ENCODE assay signal across 19 cellular contexts in genomic region chr10:24213881-24214280, GRCh38.
"Had no signal": no experiment of that assay in that cellular context is flagged by ENCODE, and none has a peak within 500 bp of the region (broad histone marks: within the 10 kb centered on the region; RNA-seq: fewer than 3 reads in every experiment).

No MANE protein-coding gene starts in this region.

- H3K27me3 ChIP-seq: ascending aorta, neural progenitor cell, vagina had no signal

- H3K27ac Mint-ChIP-seq: activated naive CD4-positive, alpha-beta T cell treated with anti-CD3 and anti-CD28 coated beads, Interleukin-2, amount 50 U/mL, for 24 hours; activated T-cell treated with anti-CD3 and anti-CD28 coated beads, Interleukin-2, amount 50 U/mL, for 72 hours; dendritic cell treated with granulocyte-macrophage colony-stimulating factor and Interleukin-4, amounts not matched to agents 40 ng/mL and 50 ng/mL, for 4 days; memory B cell; stimulated activated memory B cell treated with anti-CD40 and anti-IgM and Interleukin-4, amounts not matched to agents 10 μg/mL and 1 μg/mL and 100 μg/mL, for 72 hours had no signal

- DNase-seq: activated CD4-positive, alpha-beta T cell treated with anti-CD3 and anti-CD28 coated beads, Interleukin-2, amount 50 U/mL, for 4 hours; activated effector memory CD4-positive, alpha-beta T cell treated with anti-CD3 and anti-CD28 coated beads, Interleukin-2, amount 50 U/mL, for 16 hours; activated T-cell treated with anti-CD3 and anti-CD28 coated beads, Interleukin-2, amount 50 U/mL, for 72 hours; effector CD8-positive, alpha-beta T cell; foreskin fibroblast; hypothalamus; islet precursor cell; spleen; stimulated activated CD4-positive, alpha-beta T cell treated with anti-CD3 and anti-CD28 coated beads, Interleukin-4, amount 100 ng/mL, for 4 hours; SW 1271; T-helper 2 cell; WERI-Rb-1 had no signal

- H3K9me3 ChIP-seq: ascending aorta, spleen, vagina had no signal

- H3K4me3 Mint-ChIP-seq: activated naive CD4-positive, alpha-beta T cell treated with anti-CD3 and anti-CD28 coated beads, Interleukin-2, amount 50 U/mL, for 24 hours; activated T-cell treated with anti-CD3 and anti-CD28 coated beads, Interleukin-2, amount 50 U/mL, for 72 hours; dendritic cell treated with granulocyte-macrophage colony-stimulating factor and Interleukin-4, amounts not matched to agents 40 ng/mL and 50 ng/mL, for 4 days; memory B cell; neural progenitor cell; stimulated activated memory B cell treated with anti-CD40 and anti-IgM and Interleukin-4, amounts not matched to agents 10 μg/mL and 1 μg/mL and 100 μg/mL, for 72 hours had no signal

- H3K9me3 Mint-ChIP-seq: activated T-cell treated with anti-CD3 and anti-CD28 coated beads, Interleukin-2, amount 50 U/mL, for 72 hours; dendritic cell treated with granulocyte-macrophage colony-stimulating factor and Interleukin-4, amounts not matched to agents 40 ng/mL and 50 ng/mL, for 4 days; neural progenitor cell; stimulated activated memory B cell treated with anti-CD40 and anti-IgM and Interleukin-4, amounts not matched to agents 10 μg/mL and 1 μg/mL and 100 μg/mL, for 72 hours had no signal

- H3K36me3 Mint-ChIP-seq: activated naive CD4-positive, alpha-beta T cell treated with anti-CD3 and anti-CD28 coated beads, Interleukin-2, amount 50 U/mL, for 24 hours; memory B cell; stimulated activated memory B cell treated with anti-CD40 and anti-IgM and Interleukin-4, amounts not matched to agents 10 μg/mL and 1 μg/mL and 100 μg/mL, for 72 hours had no signal

- H3K36me3 ChIP-seq: ascending aorta, neural progenitor cell, spleen, vagina, WERI-Rb-1 had no signal

- H3K27ac ChIP-seq: WERI-Rb-1 had no signal

- H3K4me1 Mint-ChIP-seq: memory B cell had no signal

- H3K4me3 ChIP-seq: ascending aorta, neural progenitor cell, spleen, vagina had no signal

- H3K9ac ChIP-seq: neural progenitor cell had no signal

- H2AFZ ChIP-seq: neural progenitor cell had no signal
